ENCODE assay signal across 8 cellular contexts in the genomic region with DNA sequence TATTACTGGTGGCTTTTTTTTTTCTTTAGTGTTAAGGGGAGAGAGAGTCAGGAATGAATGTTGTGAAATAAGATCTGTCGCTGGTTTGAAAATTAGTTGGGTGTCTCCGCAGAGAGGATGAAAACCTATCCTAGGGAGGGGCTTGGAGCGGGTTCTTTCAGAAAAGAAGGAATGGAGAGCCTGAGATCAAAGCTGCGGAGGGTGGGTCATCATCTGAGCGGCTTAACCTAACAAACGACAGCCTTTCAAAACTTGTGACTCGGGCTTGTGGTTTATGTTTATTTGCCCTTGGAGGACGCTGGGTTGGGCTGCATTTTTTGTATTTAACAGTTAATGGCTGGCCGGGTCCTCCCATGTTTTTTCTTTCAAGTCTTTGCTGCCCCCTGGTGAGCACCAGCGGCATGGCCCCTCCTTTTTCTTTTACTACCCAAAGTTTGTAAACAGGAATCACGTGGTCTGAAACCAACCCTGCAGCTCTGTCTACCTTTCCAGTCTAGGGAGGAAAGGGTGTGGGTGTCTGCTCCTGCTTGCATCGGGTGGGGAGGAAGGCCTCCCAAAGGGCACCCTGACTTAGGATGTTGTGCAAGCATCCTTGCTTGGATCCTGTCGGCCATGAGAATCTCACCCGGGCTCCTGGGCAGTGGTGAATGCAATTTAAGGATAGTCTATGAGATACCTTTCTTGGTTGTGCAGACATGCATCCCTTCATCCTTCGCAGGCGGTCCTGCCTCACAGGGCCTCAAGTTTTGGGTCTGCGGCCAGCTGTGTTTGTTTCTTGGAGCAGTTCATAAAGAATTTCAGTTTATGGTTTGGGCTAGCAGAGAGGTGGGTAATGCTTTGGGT. TPM values are rescaled to one million over a fixed set of nuclear protein-coding genes. Genes with fewer than 3 reads are reported as not detected.
DNase-seq lines count a peak whose midpoint lies in the region; ATAC-seq and TF ChIP-seq lines count a peak whose summit lies in the region.

No MANE protein-coding gene starts in this region.

- peak; percentile 40 for ATAC-seq in GM18517 (IDR thresholded peaks at IDR 0.05; ENCODE audit: unreplicated experiment)
- ATAC-seq in foreskin keratinocyte = no peak
- peak; percentile 18 for ATAC-seq in stimulated activated naive CD8-positive, alpha-beta T cell treated with anti-CD3 and anti-CD28 coated beads, Interleukin-15, amount 100 ng/mL, for 72 hours
- no peak for ATAC-seq in GM21717 (IDR thresholded peaks at IDR 0.05; ENCODE audit: unreplicated experiment)

- TF ChIP-seq CTCF in foreskin keratinocyte (conservative IDR thresholded peaks at IDR 0.05) (peak; percentile 99), neural crest cell (conservative IDR thresholded peaks at IDR 0.05) (peak; percentile 96)

- H3K27ac Mint-ChIP-seq in neural crest cell (ENCODE audit: unreplicated experiment) = no peak overlapping the region
- peak overlapping the region; percentile 98 to 99 for H3K27ac Mint-ChIP-seq in stimulated activated naive CD8-positive, alpha-beta T cell treated with anti-CD3 and anti-CD28 coated beads, Interleukin-15, amount 100 ng/mL, for 72 hours

- H3K4me1 ChIP-seq in SJCRH30 (peaks cover 7% of the 10 kb centered on the region; the same call in 1 of the 2 replicates), foreskin keratinocyte (no peaks in the 10 kb centered on the region)

- no peak overlapping the region for H3K27ac ChIP-seq in SJCRH30
- H3K27ac ChIP-seq in foreskin keratinocyte = peak overlapping the region; percentile 83

- H3K9me3 Mint-ChIP-seq in neural crest cell = no peaks in the 10 kb centered on the region
- H3K9me3 Mint-ChIP-seq in stimulated activated naive CD8-positive, alpha-beta T cell treated with anti-CD3 and anti-CD28 coated beads, Interleukin-15, amount 100 ng/mL, for 72 hours = peaks cover 0 to 1% of the 10 kb centered on the region in 2 donors

- peak overlapping the region; percentile 82 for H3K4me3 ChIP-seq in SJCRH30

- DNase-seq in NAMALWA (ENCODE audit: low spot score) (peak; percentile 96), SJCRH30 (peak; percentile 81 to 90), foreskin keratinocyte (peak; percentile 78 to 86), neural crest cell (ENCODE audit: low read depth, low spot score) (peak; percentile 87)
- DNase-seq in activated gamma-delta T cell treated with anti-CD3 and anti-CD28 coated beads, Interleukin-2, amount 50 U/mL, for 16 hours (ENCODE audit: low read depth) = peak; percentile 86
- DNase-seq in stimulated activated naive CD8-positive, alpha-beta T cell treated with anti-CD3 and anti-CD28 coated beads, Interleukin-15, amount 100 ng/mL, for 72 hours = peak; percentile 92 to 94

- H3K4me3 Mint-ChIP-seq in neural crest cell = peak overlapping the region; percentile 85
- H3K4me3 Mint-ChIP-seq in stimulated activated naive CD8-positive, alpha-beta T cell treated with anti-CD3 and anti-CD28 coated beads, Interleukin-15, amount 100 ng/mL, for 72 hours = peak overlapping the region; percentile 89 to 99

- no peaks in the 10 kb centered on the region for H3K36me3 Mint-ChIP-seq in neural crest cell (ENCODE audit: low read depth)

- H3K27me3 Mint-ChIP-seq in neural crest cell (ENCODE audit: low read depth) = peaks cover 36% of the 10 kb centered on the region
- no peaks in the 10 kb centered on the region for H3K27me3 Mint-ChIP-seq in stimulated activated naive CD8-positive, alpha-beta T cell treated with anti-CD3 and anti-CD28 coated beads, Interleukin-15, amount 100 ng/mL, for 72 hours

- no peaks in the 10 kb centered on the region for H3K27me3 ChIP-seq in SJCRH30
- H3K27me3 ChIP-seq in foreskin keratinocyte = no peaks in the 10 kb centered on the region

- no peaks in the 10 kb centered on the region for H3K9me3 ChIP-seq in SJCRH30 (replicated peaks)

- H3K4me1 Mint-ChIP-seq in neural crest cell = peaks cover 31% of the 10 kb centered on the region
- peaks cover 65% of the 10 kb centered on the region for H3K4me1 Mint-ChIP-seq in stimulated activated naive CD8-positive, alpha-beta T cell treated with anti-CD3 and anti-CD28 coated beads, Interleukin-15, amount 100 ng/mL, for 72 hours

- peaks cover 23% of the 10 kb centered on the region for H3K36me3 ChIP-seq in SJCRH30

RNA-seq across cellular contexts. Expression of gene PIM1, which starts 2.2 kb away (rescaled TPM):
- 15.2 and 16.4 TPM in 2 replicates for total RNA-seq in SJCRH30 (2014; rRNA removed; shearing (Covaris generic))
- total RNA-seq in foreskin keratinocyte (11.5 and 17.1 TPM in 2 replicates), neural crest cell (8.6 and 9.1 TPM in 2 replicates)
- polyA plus RNA-seq in foreskin keratinocyte = 9.1 and 11.0 TPM in 2 replicates

Comparison
In these comparisons a context has a peak if more than half of its experiments do, and no peak if none do; other contexts are left out.
1. ATAC-seq: peak in GM18517 (single experiment) and stimulated activated naive CD8-positive, alpha-beta T cell treated with anti-CD3 and anti-CD28 coated beads, Interleukin-15, amount 100 ng/mL, for 72 hours (single experiment); none in foreskin keratinocyte (single experiment) and GM21717 (single experiment).
2. Peak in every context shown above with its lines, with median percentiles within 50 percentile points of each other: DNase-seq.